ENCODE assay signal across 8 cellular contexts in the genomic region with DNA sequence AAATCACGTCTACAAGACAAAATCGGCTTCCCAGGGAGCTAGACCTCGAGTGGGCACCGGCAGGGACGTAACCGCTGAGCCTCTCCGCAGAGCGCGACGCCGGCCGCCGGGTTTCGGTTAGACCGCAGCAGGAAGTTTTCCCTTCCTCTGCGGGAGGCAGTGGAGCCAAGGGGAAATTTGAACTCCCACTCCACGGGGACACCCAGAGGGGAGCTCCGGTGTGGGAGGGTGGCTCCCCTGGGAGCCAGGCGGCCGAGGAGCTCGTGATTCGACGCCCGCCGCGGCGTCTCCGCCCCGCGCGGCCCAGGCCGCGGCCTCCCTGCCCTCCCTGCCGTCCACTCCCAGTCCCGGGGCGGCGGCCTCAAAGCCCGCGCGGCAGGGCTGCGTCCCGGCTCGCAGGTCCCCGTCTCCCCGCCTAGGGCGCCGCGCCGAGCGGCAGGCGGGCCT. TPM values are rescaled to one million over a fixed set of nuclear protein-coding genes. Genes with fewer than 3 reads are reported as not detected.
DNase-seq lines count a peak whose midpoint lies in the region; ATAC-seq, FAIRE-seq and TF ChIP-seq lines count a peak whose summit lies in the region.

No MANE protein-coding gene starts in this region.

- no peaks in the 10 kb centered on the region for H3K27me3 ChIP-seq in BE2C
- no peaks in the 10 kb centered on the region for H3K27me3 ChIP-seq in adrenal gland
- H3K27me3 ChIP-seq in right cardiac atrium (ENCODE audit: control insufficient read depth, insufficient read depth), result no peaks in the 10 kb centered on the region

- intact Hi-C loops in adrenal gland (cut with DNase I), result loop anchor here in 1 of 2 donors (5.0 kb wide), 1 partner anchor 44 kb away; no protein-coding TSS in a partner anchor
- intact Hi-C loops in right cardiac atrium (cut with DNase I), result loop anchor here in 1 of 4 donors (5.0 kb wide), 1 partner anchor 39 kb away; no protein-coding TSS in a partner anchor

- no peak for FAIRE-seq in urothelium cell line (lab: Jason Lieb, UNC)

- H3K9me3 ChIP-seq in BE2C (no peaks in the 10 kb centered on the region), adrenal gland (replicated peaks in 1 of 3) (no peaks in the 10 kb centered on the region), right cardiac atrium (ENCODE audit: control insufficient read depth, low read length) (no peaks in the 10 kb centered on the region)

- WGBS in adrenal gland, 4 donors, result 0 to 1% (median 0%) methylated on average over 15 to 51 of the region's 51 CpGs
- WGBS in right cardiac atrium, result under 1% methylated on average over 51 of the region's 51 CpGs

- H3K4me3 ChIP-seq in BE2C (ENCODE audit: low read depth, low read length) (peak overlapping the region; percentile 91), adrenal gland (peak overlapping the region; percentile 42 to 92 (median 68)), right cardiac atrium (ENCODE audit: low read length) (peak overlapping the region; percentile 79), retinal pigment epithelial cell (ENCODE audit: low read length) (peak overlapping the region; percentile 73)

- H3K27ac ChIP-seq in adrenal gland, result peak overlapping the region; percentile 88 to 100 (median 98)
- H3K27ac ChIP-seq in right cardiac atrium (ENCODE audit: low read length), result peak overlapping the region; percentile 99

- ATAC-seq in GM18861 (IDR thresholded peaks at IDR 0.05; ENCODE audit: unreplicated experiment), result peak; percentile 22
- peak; percentile 30 for ATAC-seq in HG03064 (IDR thresholded peaks at IDR 0.05; ENCODE audit: low read depth, unreplicated experiment)
- ATAC-seq in right cardiac atrium, result peak; percentile 85 to 89

- H3K36me3 ChIP-seq in BE2C, result no peaks in the 10 kb centered on the region
- no peaks in the 10 kb centered on the region for H3K36me3 ChIP-seq in adrenal gland (replicated peaks in 1 of 2)

- peak; percentile 78 for DNase-seq in BE2C
- DNase-seq in NCI-H526 treated with DMSO at 0.1 percent for 48 hours (lab: John Stamatoyannopoulos, UW), result peak; percentile 67
- peak in 6 of 7 donors; percentile 69 to 76 (median 74) for DNase-seq in adrenal gland
- peak; percentile 83 to 92 (median 91) for DNase-seq in right cardiac atrium
- no peak for DNase-seq in retinal pigment epithelial cell (ENCODE audit: low read depth)
- no peak for DNase-seq in urothelium cell line (ENCODE audit: low spot score)

- TF ChIP-seq POLR2A in adrenal gland (IDR thresholded peaks at IDR 0.05), result peak in 1 of 2 donors; percentile 81

- 0 out of 2 replicates have a peak, but pooled peaks cover 2% of the 10 kb centered on the region for H3K4me1 ChIP-seq in BE2C
- peaks cover 26 to 37% of the 10 kb centered on the region in 2 donors for H3K4me1 ChIP-seq in adrenal gland (replicated peaks in 1 of 2)
- peaks cover 6% of the 10 kb centered on the region for H3K4me1 ChIP-seq in right cardiac atrium (ENCODE audit: control insufficient read depth, insufficient read depth, low read length)

- no peak for TF ChIP-seq CTCF in BE2C (IDR thresholded peaks at IDR 0.05; ENCODE audit: low read depth, low read length)
- no peak for TF ChIP-seq CTCF in adrenal gland (IDR thresholded peaks at IDR 0.05)
- no peak for TF ChIP-seq CTCF in retinal pigment epithelial cell (conservative IDR thresholded peaks at IDR 0.05; ENCODE audit: low read depth, low read length)

RNA-seq across cellular contexts. Expression of a gene that starts 0.4 kb away (rescaled TPM):
- 33.1 TPM for polyA plus RNA-seq in BE2C (2012; ENCODE audit: insufficient read depth, insufficient read length, low read depth)
- total RNA-seq in adrenal gland (100 to 1,000 TPM in 3 of 8 donors, 10 to 100 TPM in 5; 58.3 to 107 (median 94.3) TPM), right cardiac atrium (10 to 100 TPM; 72.2 to 86.9 (median 79.7) TPM)
- polyA plus RNA-seq in adrenal gland (10 to 100 TPM; 25.0 to 90.3 (median 31.6) TPM), right cardiac atrium (78.0 TPM)

Comparison
In these comparisons a context has a peak if more than half of its experiments do, and no peak if none do; other contexts are left out.
1. DNase-seq: peak in BE2C (single experiment), NCI-H526 treated with DMSO at 0.1 percent for 48 hours (single experiment), adrenal gland (6 of 7) and right cardiac atrium (3 of 3); none in retinal pigment epithelial cell (single experiment) and urothelium cell line (single experiment).
2. ATAC-seq: peak in every context shown above with its lines; median percentile 87 in right cardiac atrium; 30 in HG03064; 22 in GM18861.
3. Peak in every context shown above with its lines, with median percentiles within 50 percentile points of each other: H3K4me3 ChIP-seq.